In genomic region chr2:7984693-7985353, GRCh38 we compare ENCODE assay signal across 22 cellular contexts.
DNase-seq lines count a peak whose midpoint lies in the region; ATAC-seq and TF ChIP-seq lines count a peak whose summit lies in the region.
"Had no signal": no experiment of that assay in that cellular context is flagged by ENCODE, and none has a peak within 500 bp of the region (broad histone marks: within the 10 kb centered on the region; RNA-seq: fewer than 3 reads in every experiment).

No MANE protein-coding gene starts in this region.

- H3K4me1 ChIP-seq in thyroid gland, result no peaks in the 10 kb centered on the region

- intact Hi-C loops in CD14-positive monocyte (cut with micrococcal nuclease) (no loop called here), thyroid gland (cut with DNase I) (no loop called here)

- no peak for TF ChIP-seq POLR2A in thyroid gland (IDR thresholded peaks at IDR 0.05)

- no peak for TF ChIP-seq CTCF in CD14-positive monocyte (IDR thresholded peaks at IDR 0.05)
- no peak for TF ChIP-seq CTCF in GM12865 (IDR thresholded peaks at IDR 0.05; ENCODE audit: insufficient read depth, low read depth, low read length, missing control alignments)
- TF ChIP-seq CTCF in thyroid gland (IDR thresholded peaks at IDR 0.05), result no peak

- H3K4me3 Mint-ChIP-seq in CD14-positive monocyte, result peak overlapping the region; percentile 4 to 48
- H3K4me3 Mint-ChIP-seq in activated T-helper 17 cell treated with anti-CD3 and anti-CD28 coated beads, Interleukin-2, amount 50 U/mL, for 72 hours, result peak overlapping the region; percentile 72
- H3K4me3 Mint-ChIP-seq: nephron had no signal

- WGBS in thyroid gland, 2 donors, result 71 to 76% methylated on average over 9 of the region's 9 CpGs

- peaks cover 0 to 9% (median 3%) of the 10 kb centered on the region in 7 donors for H3K9me3 Mint-ChIP-seq in CD14-positive monocyte
- H3K9me3 Mint-ChIP-seq in activated T-helper 17 cell treated with anti-CD3 and anti-CD28 coated beads, Interleukin-2, amount 50 U/mL, for 72 hours, result peaks cover 7% of the 10 kb centered on the region

- H3K36me3 ChIP-seq in thyroid gland, result no peaks in the 10 kb centered on the region
- H3K36me3 ChIP-seq: thoracic aorta had no signal

- no peak overlapping the region for H3K4me3 ChIP-seq in GM12865 (ENCODE audit: low read depth, low read length)
- H3K4me3 ChIP-seq in thyroid gland (replicated peaks in 1 of 3), result no peak overlapping the region
- H3K4me3 ChIP-seq: skin epidermis, thoracic aorta had no signal

- H3K27me3 Mint-ChIP-seq in CD14-positive monocyte (ENCODE audit: low read depth in 3 of 3), result peaks cover 0 to 3% (median 0%) of the 10 kb centered on the region in 3 donors
- no peaks in the 10 kb centered on the region for H3K27me3 Mint-ChIP-seq in activated T-helper 17 cell treated with anti-CD3 and anti-CD28 coated beads, Interleukin-2, amount 50 U/mL, for 72 hours
- H3K27me3 Mint-ChIP-seq: progenitor cell of endocrine pancreas had no signal

- peak overlapping the region in 1 of 7 donors; percentile 11 for H3K27ac Mint-ChIP-seq in CD14-positive monocyte
- H3K27ac Mint-ChIP-seq in activated T-helper 17 cell treated with anti-CD3 and anti-CD28 coated beads, Interleukin-2, amount 50 U/mL, for 72 hours, result peak overlapping the region; percentile 91
- H3K27ac Mint-ChIP-seq: nephron, progenitor cell of endocrine pancreas had no signal

- no peaks in the 10 kb centered on the region for H3K9me3 ChIP-seq in thyroid gland

- H3K36me3 Mint-ChIP-seq in CD14-positive monocyte, result no peaks in the 10 kb centered on the region
- no peaks in the 10 kb centered on the region for H3K36me3 Mint-ChIP-seq in activated T-helper 17 cell treated with anti-CD3 and anti-CD28 coated beads, Interleukin-2, amount 50 U/mL, for 72 hours (ENCODE audit: low read depth)

- H3K27me3 ChIP-seq in thyroid gland, result no peaks in the 10 kb centered on the region

- no peak overlapping the region for H3K27ac ChIP-seq in thyroid gland
- H3K27ac ChIP-seq: skin epidermis, thoracic aorta had no signal

- DNase-seq in CD14-positive monocyte (ENCODE audit: low spot score), result no peak
- peak; percentile 52 for DNase-seq in GM12865 (ENCODE audit: low read depth)
- DNase-seq in thyroid gland, result no peak
- DNase-seq in NCI-H69 (lab: John Stamatoyannopoulos, UW), result no peak
- no peak for DNase-seq in NCI-H146 (lab: John Stamatoyannopoulos, UW)
- DNase-seq: anterior cingulate cortex; cerebellar nuclear complex; COR-L47; effector memory CD4-positive, alpha-beta T cell; kidney; NCI-H187 treated with DMSO at 0.1 percent for 48 hours; NCI-H446; Right ventricle myocardium superior; stimulated activated CD4-positive, alpha-beta T cell treated with anti-CD3 and anti-CD28 coated beads, Interleukin-4, amount 100 ng/mL, for 24 hours; stimulated activated CD8-positive, alpha-beta memory T cell treated with anti-CD3 and anti-CD28 coated beads, Interleukin-4, amount 100 ng/mL, for 48 hours had no signal

- H3K4me1 Mint-ChIP-seq in CD14-positive monocyte, result peaks cover 10% of the 10 kb centered on the region
- peaks cover 21% of the 10 kb centered on the region for H3K4me1 Mint-ChIP-seq in activated T-helper 17 cell treated with anti-CD3 and anti-CD28 coated beads, Interleukin-2, amount 50 U/mL, for 72 hours
- H3K4me1 Mint-ChIP-seq: nephron had no signal

- ATAC-seq in HG03159 (IDR thresholded peaks at IDR 0.05; ENCODE audit: unreplicated experiment) (peak; percentile 65), GM19452 (IDR thresholded peaks at IDR 0.05; ENCODE audit: unreplicated experiment) (no peak)
- ATAC-seq in activated T-helper 17 cell treated with anti-CD3 and anti-CD28 coated beads, Interleukin-2, amount 50 U/mL, for 72 hours (replicated peaks), result peak; percentile 97
